ENCODE assay signal across 18 cellular contexts in genomic region chr11:20024172-20024935, GRCh38.
A peak's percentile ranks its signal among the peaks of the same experiment; 100 is the strongest.
DNase-seq lines count a peak whose midpoint lies in the region; ATAC-seq and TF ChIP-seq lines count a peak whose summit lies in the region.
"Had no signal": no experiment of that assay in that cellular context is flagged by ENCODE, and none has a peak within 500 bp of the region (broad histone marks: within the 10 kb centered on the region; RNA-seq: fewer than 3 reads in every experiment).

No MANE protein-coding gene starts in this region.

- CTCF ChIA-PET in Calu3 (lab: Charles Lee): interaction anchor here (1.4 to 1.5 kb wide), 2 partner anchors 9 to 24 kb away, joined by 3 to 4 read pairs; no protein-coding TSS in a partner anchor
- CTCF ChIA-PET in WTC11 (lab: Charles Lee): interaction anchor here (0.5 to 5.2 kb wide), 11 partner anchors 10 to 134 kb away, joined by 3 to 35 read pairs (median 3); no protein-coding TSS in a partner anchor
- CTCF ChIA-PET in activated CD4-positive, alpha-beta T cell treated with anti-CD3 and anti-CD28 coated beads, Interleukin-2, amount 10 ng/mL, durations not matched to agents 7 days and 5 days (lab: Charles Lee): interaction anchor here (0.7 kb wide), 1 partner anchor 64 kb away, joined by 6 read pairs; no protein-coding TSS in a partner anchor

- no peaks in the 10 kb centered on the region for H3K79me1 ChIP-seq in mesendoderm (ENCODE audit: low read length)

- H3K56ac ChIP-seq in mesendoderm (ENCODE audit: low read length): peak overlapping the region; percentile 86

- H4K5ac ChIP-seq in mesendoderm (ENCODE audit: low read length): no peak overlapping the region

- H3K79me2 ChIP-seq in mesendoderm (ENCODE audit: control insufficient read depth, insufficient read depth, low read length): peaks cover 44% of the 10 kb centered on the region

- peaks cover 26% of the 10 kb centered on the region for H3K4me1 ChIP-seq in mesendoderm (ENCODE audit: control insufficient read depth, low read depth, low read length)

- H3K23ac ChIP-seq in mesendoderm (ENCODE audit: low read length): peak overlapping the region; percentile 25

- H3K27me3 Mint-ChIP-seq in Calu3 (ENCODE audit: unreplicated experiment): no peaks in the 10 kb centered on the region
- peaks cover 7% of the 10 kb centered on the region; the same call in 1 of the 2 replicates for H3K27me3 Mint-ChIP-seq in WTC11 (ENCODE audit: low read depth)
- H3K27me3 Mint-ChIP-seq in activated CD4-positive, alpha-beta T cell treated with anti-CD3 and anti-CD28 coated beads, Interleukin-2, amount 10 ng/mL, durations not matched to agents 7 days and 5 days: peaks cover 2% of the 10 kb centered on the region
- H3K27me3 Mint-ChIP-seq: central memory CD8-positive, alpha-beta T cell had no signal

- H2AK5ac ChIP-seq in mesendoderm (ENCODE audit: low read length): peak overlapping the region; percentile 47

- peak overlapping the region; percentile 76 for H3K9ac ChIP-seq in mesendoderm (ENCODE audit: low read length)

- no TSS peak for BruUV-seq in Calu3 (replicated peaks; lab: Mats Ljungman, UMichigan)

- no peak overlapping the region for H2BK15ac ChIP-seq in mesendoderm (replicated peaks; ENCODE audit: low read depth)

- peak overlapping the region; percentile 47 for H2BK120ac ChIP-seq in mesendoderm (ENCODE audit: low read depth, low read length)

- WGBS in mesendoderm (ENCODE audit: extremely low coverage, insufficient coverage, low lambda C conversion rate): no CpG with 5 or more reads among the region's 6 CpGs

- H3K4me3 Mint-ChIP-seq in Calu3 (ENCODE audit: low read depth, unreplicated experiment) (peak overlapping the region; percentile 64), WTC11 (peak overlapping the region; percentile 72)
- H3K4me3 Mint-ChIP-seq in activated CD4-positive, alpha-beta T cell treated with anti-CD3 and anti-CD28 coated beads, Interleukin-2, amount 10 ng/mL, durations not matched to agents 7 days and 5 days: no peak overlapping the region
- H3K4me3 Mint-ChIP-seq: activated naive CD4-positive, alpha-beta T cell treated with anti-CD3 and anti-CD28 coated beads for 36 hours; central memory CD8-positive, alpha-beta T cell; stimulated activated naive CD8-positive, alpha-beta T cell treated with anti-CD3 and anti-CD28 coated beads, Interleukin-15, amount 100 ng/mL, for 72 hours had no signal

- no peaks in the 10 kb centered on the region for H3K36me3 ChIP-seq in mesendoderm (ENCODE audit: control insufficient read depth, insufficient read depth, low read length)
- H3K36me3 ChIP-seq: ovary had no signal

- POLR2A ChIA-PET in WTC11 (lab: Charles Lee): interaction anchor here (0.6 to 1.3 kb wide), 5 partner anchors 11 to 89 kb away, joined by 3 to 6 read pairs (median 3); no protein-coding TSS in a partner anchor
- POLR2A ChIA-PET in activated CD4-positive, alpha-beta T cell treated with anti-CD3 and anti-CD28 coated beads, Interleukin-2, amount 10 ng/mL, durations not matched to agents 7 days and 5 days (lab: Charles Lee): no interaction called here

- no peak overlapping the region for H4K8ac ChIP-seq in mesendoderm (ENCODE audit: low read depth, low read length)

- H3K27ac Mint-ChIP-seq in Calu3 (ENCODE audit: unreplicated experiment): no peak overlapping the region
- peak overlapping the region; percentile 95 for H3K27ac Mint-ChIP-seq in WTC11
- no peak overlapping the region for H3K27ac Mint-ChIP-seq in activated CD4-positive, alpha-beta T cell treated with anti-CD3 and anti-CD28 coated beads, Interleukin-2, amount 10 ng/mL, durations not matched to agents 7 days and 5 days
- H3K27ac Mint-ChIP-seq: activated naive CD4-positive, alpha-beta T cell treated with anti-CD3 and anti-CD28 coated beads for 36 hours had no signal

- no peaks in the 10 kb centered on the region for H3K36me3 Mint-ChIP-seq in Calu3 (ENCODE audit: insufficient read depth, unreplicated experiment)
- no peaks in the 10 kb centered on the region for H3K36me3 Mint-ChIP-seq in WTC11
- no peaks in the 10 kb centered on the region for H3K36me3 Mint-ChIP-seq in activated CD4-positive, alpha-beta T cell treated with anti-CD3 and anti-CD28 coated beads, Interleukin-2, amount 10 ng/mL, durations not matched to agents 7 days and 5 days (ENCODE audit: low read depth)

- DNase-seq in Calu3 (no peak), WTC11 (ENCODE audit: low spot score) (no peak), epithelial cell of esophagus (ENCODE audit: low read depth) (no peak), mesendoderm (no peak), foreskin fibroblast (no peak)
- DNase-seq in activated CD4-positive, alpha-beta T cell treated with anti-CD3 and anti-CD28 coated beads, Interleukin-2, amount 10 ng/mL, durations not matched to agents 7 days and 5 days: no peak
- DNase-seq: activated CD4-positive, CD25-positive, alpha-beta regulatory T cell; activated naive CD4-positive, alpha-beta T cell treated with anti-CD3 and anti-CD28 coated beads for 36 hours; DMS153; NCI-H1694 treated with DMSO at 0.1 percent for 48 hours; NCI-H510A; ovary; PC-3; small intestine; stimulated activated naive CD8-positive, alpha-beta T cell treated with anti-CD3 and anti-CD28 coated beads, Interleukin-15, amount 100 ng/mL, for 72 hours had no signal

- H2BK5ac ChIP-seq in mesendoderm (ENCODE audit: low read length): peak overlapping the region; percentile 85

- TF ChIP-seq CTCF in Calu3 (IDR thresholded peaks at IDR 0.05; ENCODE audit: unreplicated experiment): no peak
- TF ChIP-seq CTCF in WTC11 (IDR thresholded peaks at IDR 0.05): no peak
- TF ChIP-seq CTCF in epithelial cell of esophagus (IDR thresholded peaks at IDR 0.05; ENCODE audit: insufficient read depth, low read depth, low read length, missing control alignments): no peak
- TF ChIP-seq CTCF in foreskin fibroblast (IDR thresholded peaks at IDR 0.05; ENCODE audit: low read depth, low read length): no peak

- no peaks in the 10 kb centered on the region for H3K9me3 Mint-ChIP-seq in Calu3 (ENCODE audit: low read depth, unreplicated experiment)
- H3K9me3 Mint-ChIP-seq in WTC11: no peaks in the 10 kb centered on the region
- no peaks in the 10 kb centered on the region for H3K9me3 Mint-ChIP-seq in activated CD4-positive, alpha-beta T cell treated with anti-CD3 and anti-CD28 coated beads, Interleukin-2, amount 10 ng/mL, durations not matched to agents 7 days and 5 days
- H3K9me3 Mint-ChIP-seq: activated naive CD4-positive, alpha-beta T cell treated with anti-CD3 and anti-CD28 coated beads for 36 hours; central memory CD8-positive, alpha-beta T cell; stimulated activated naive CD8-positive, alpha-beta T cell treated with anti-CD3 and anti-CD28 coated beads, Interleukin-15, amount 100 ng/mL, for 72 hours had no signal

- H3K27me3 ChIP-seq in mesendoderm (ENCODE audit: insufficient read depth, low read length, poor library complexity): no peaks in the 10 kb centered on the region
- H3K27me3 ChIP-seq: ovary had no signal

- H3K18ac ChIP-seq in mesendoderm (ENCODE audit: low read length): peak overlapping the region; percentile 85

- intact Hi-C loops in Calu3 (cut with micrococcal nuclease; ENCODE audit: unreplicated experiment): no loop called here

- peak overlapping the region; percentile 95 for H3K4ac ChIP-seq in mesendoderm (ENCODE audit: low read depth, low read length)

- H3K4me3 ChIP-seq in epithelial cell of esophagus (ENCODE audit: low read length) (peak overlapping the region; percentile 91), mesendoderm (ENCODE audit: low read length) (peak overlapping the region; percentile 6), foreskin fibroblast (ENCODE audit: low read depth in 1 of 2, low read length in 2 of 2) (no peak overlapping the region)
- H3K4me3 ChIP-seq: ovary had no signal

- H3K4me2 ChIP-seq in mesendoderm (ENCODE audit: low read length): peak overlapping the region; percentile 71

- ATAC-seq in WTC11 (no peak), GM21528 (IDR thresholded peaks at IDR 0.05; ENCODE audit: low FRiP score, unreplicated experiment) (no peak), GM21447 (IDR thresholded peaks at IDR 0.05; ENCODE audit: unreplicated experiment) (no peak)
- ATAC-seq: PC-3; stimulated activated naive CD8-positive, alpha-beta T cell treated with anti-CD3 and anti-CD28 coated beads, Interleukin-15, amount 100 ng/mL, for 72 hours had no signal

- peak overlapping the region; percentile 97 for H3K27ac ChIP-seq in mesendoderm (ENCODE audit: low read depth, low read length)
- H3K27ac ChIP-seq: ovary had no signal

- H3K4me1 Mint-ChIP-seq in Calu3 (ENCODE audit: low read depth, unreplicated experiment) (peaks cover 33% of the 10 kb centered on the region), WTC11 (peaks cover 57% of the 10 kb centered on the region)
- H3K4me1 Mint-ChIP-seq in activated CD4-positive, alpha-beta T cell treated with anti-CD3 and anti-CD28 coated beads, Interleukin-2, amount 10 ng/mL, durations not matched to agents 7 days and 5 days: no peaks in the 10 kb centered on the region
- H3K4me1 Mint-ChIP-seq: central memory CD8-positive, alpha-beta T cell; stimulated activated naive CD8-positive, alpha-beta T cell treated with anti-CD3 and anti-CD28 coated beads, Interleukin-15, amount 100 ng/mL, for 72 hours had no signal

TF ChIP-seq in WTC11, 78 proteins besides CTCF, POLR2A, EP300 and RAD21:
- no peak for TF ChIP-seq IRF1 (CRISPR knock-in tag; IDR thresholded peaks at IDR 0.05)
- no peak for TF ChIP-seq GRHL2 (CRISPR knock-in tag; IDR thresholded peaks at IDR 0.05; ENCODE audit: insufficient replicate concordance, severe bottlenecking)
- TF ChIP-seq FOXJ3 (CRISPR knock-in tag; IDR thresholded peaks at IDR 0.05; ENCODE audit: borderline replicate concordance): no peak
- no peak for TF ChIP-seq OVOL2 (CRISPR knock-in tag; IDR thresholded peaks at IDR 0.05; ENCODE audit: borderline replicate concordance)
- no peak for TF ChIP-seq FOXP1 (CRISPR knock-in tag; IDR thresholded peaks at IDR 0.05; ENCODE audit: borderline replicate concordance)
- no peak for TF ChIP-seq IRF2 (CRISPR knock-in tag; IDR thresholded peaks at IDR 0.05; ENCODE audit: borderline replicate concordance, low read depth)
- no peak for TF ChIP-seq SMAD4 (CRISPR knock-in tag; IDR thresholded peaks at IDR 0.05)
- no peak for TF ChIP-seq SP1 (CRISPR knock-in tag; conservative IDR thresholded peaks at IDR 0.05)
- no peak for TF ChIP-seq ZNF232 (CRISPR knock-in tag; IDR thresholded peaks at IDR 0.05)
TF ChIP-seq in WTC11: peak in this region for 0.

Comparison
In these comparisons a context has a peak if more than half of its experiments do, and no peak if none do; other contexts are left out.
1. H3K4me3 ChIP-seq: peak in epithelial cell of esophagus (single experiment) and mesendoderm (single experiment); none in foreskin fibroblast (0 of 2).